ENCODE assay signal across 28 cellular contexts in genomic region chr13:30181856-30182651, GRCh38.
DNase-seq lines count a peak whose midpoint lies in the region; ATAC-seq and TF ChIP-seq lines count a peak whose summit lies in the region.
"Had no signal": no experiment of that assay in that cellular context is flagged by ENCODE, and none has a peak within 500 bp of the region (broad histone marks: within the 10 kb centered on the region; RNA-seq: fewer than 3 reads in every experiment).

No MANE protein-coding gene starts in this region.

- peak; percentile 86 for ATAC-seq in WTC11
- ATAC-seq in activated T-cell treated with anti-CD3 and anti-CD28 coated beads, Interleukin-2, amount 50 U/mL, for 72 hours (replicated peaks in 1 of 2): no peak
- ATAC-seq: A549; activated CD4-positive, CD25-positive, alpha-beta regulatory T cell treated with anti-CD3 and anti-CD28 coated beads, Interleukin-2, amount 50 U/mL, for 24 hours; activated CD8-positive, alpha-beta T cell treated with anti-CD3 and anti-CD28 coated beads for 36 hours; activated naive CD4-positive, alpha-beta T cell treated with anti-CD3 and anti-CD28 coated beads, Interleukin-2, amount 50 U/mL, for 72 hours; left colon had no signal

- H3K27ac Mint-ChIP-seq in WTC11: no peak overlapping the region
- peak overlapping the region in 2 of 8 donors; percentile 30 to 61 for H3K27ac Mint-ChIP-seq in CD8-positive, alpha-beta memory T cell
- no peak overlapping the region for H3K27ac Mint-ChIP-seq in activated T-cell treated with anti-CD3 and anti-CD28 coated beads, Interleukin-2, amount 50 U/mL, for 72 hours
- H3K27ac Mint-ChIP-seq: activated CD8-positive, alpha-beta T cell treated with anti-CD3 and anti-CD28 coated beads for 36 hours; activated naive CD4-positive, alpha-beta T cell treated with anti-CD3 and anti-CD28 coated beads, Interleukin-2, amount 50 U/mL, for 72 hours; CD4-positive, alpha-beta memory T cell; memory B cell had no signal

- peaks cover 14% of the 10 kb centered on the region for H3K9me3 Mint-ChIP-seq in WTC11
- peaks cover 0 to 4% (median 0%) of the 10 kb centered on the region in 5 donors for H3K9me3 Mint-ChIP-seq in CD8-positive, alpha-beta memory T cell
- peaks cover 1 to 3% of the 10 kb centered on the region in 2 donors for H3K9me3 Mint-ChIP-seq in activated T-cell treated with anti-CD3 and anti-CD28 coated beads, Interleukin-2, amount 50 U/mL, for 72 hours
- H3K9me3 Mint-ChIP-seq: activated naive CD4-positive, alpha-beta T cell treated with anti-CD3 and anti-CD28 coated beads, Interleukin-2, amount 50 U/mL, for 72 hours had no signal

- no peaks in the 10 kb centered on the region for H3K27me3 Mint-ChIP-seq in WTC11 (ENCODE audit: low read depth)
- H3K27me3 Mint-ChIP-seq in CD8-positive, alpha-beta memory T cell: no peaks in the 10 kb centered on the region
- no peaks in the 10 kb centered on the region for H3K27me3 Mint-ChIP-seq in activated T-cell treated with anti-CD3 and anti-CD28 coated beads, Interleukin-2, amount 50 U/mL, for 72 hours (ENCODE audit: low read depth)
- H3K27me3 Mint-ChIP-seq: activated CD8-positive, alpha-beta T cell treated with anti-CD3 and anti-CD28 coated beads for 36 hours; CD4-positive, alpha-beta memory T cell; memory B cell had no signal

- TF ChIP-seq CTCF in WTC11 (IDR thresholded peaks at IDR 0.05): no peak

- H3K4me3 ChIP-seq in HUES48 (ENCODE audit: low read depth, low read length): no peak overlapping the region
- no peak overlapping the region for H3K4me3 ChIP-seq in CD8-positive, alpha-beta memory T cell (ENCODE audit: low read length)
- H3K4me3 ChIP-seq: A549, colonic mucosa, SJSA1, stomach, thyroid gland, vagina had no signal

- H3K9ac ChIP-seq in HUES48 (ENCODE audit: low read depth, low read length): no peak overlapping the region

- H3K27ac ChIP-seq in HUES48 (ENCODE audit: low read depth, low read length): peak overlapping the region; percentile 73
- H3K27ac ChIP-seq in CD8-positive, alpha-beta memory T cell (ENCODE audit: low read depth, low read length): no peak overlapping the region
- H3K27ac ChIP-seq: A549, colonic mucosa, SJSA1, stomach, thyroid gland, vagina had no signal

- POLR2A ChIA-PET in WTC11 (lab: Charles Lee): no interaction called here
- POLR2A ChIA-PET in CD8-positive, alpha-beta memory T cell (lab: Charles Lee): no interaction called here

- DNase-seq in ELF-1 (ENCODE audit: low read depth, low spot score) (peak; percentile 84), WTC11 (ENCODE audit: low spot score) (no peak), islet precursor cell (peak; percentile 78), hepatic stellate cell (ENCODE audit: low spot score) (no peak), LoVo (ENCODE audit: low spot score) (no peak)
- no peak for DNase-seq in CD8-positive, alpha-beta memory T cell
- no peak for DNase-seq in activated T-cell treated with anti-CD3 and anti-CD28 coated beads, Interleukin-2, amount 50 U/mL, for 72 hours
- DNase-seq: activated CD8-positive, alpha-beta T cell treated with anti-CD3 and anti-CD28 coated beads for 36 hours; anterior cingulate cortex; CD4-positive, alpha-beta memory T cell; colonic mucosa; DMS153; effector CD8-positive, alpha-beta T cell; glutamatergic neuron; Karpas-422; left colon; NCI-H1048; NCI-H187; NCI-H526 treated with DMSO at 0.1 percent for 48 hours; stomach; thyroid gland had no signal

- H3K27me3 ChIP-seq in HUES48 (ENCODE audit: control insufficient read depth, insufficient read depth, low read length): no peaks in the 10 kb centered on the region
- H3K27me3 ChIP-seq in CD8-positive, alpha-beta memory T cell (ENCODE audit: insufficient read depth, low read length, poor library complexity, severe bottlenecking): no peaks in the 10 kb centered on the region
- H3K27me3 ChIP-seq: colonic mucosa, SJSA1, stomach, thyroid gland, vagina had no signal

- no peaks in the 10 kb centered on the region for H3K36me3 ChIP-seq in HUES48 (ENCODE audit: control insufficient read depth, insufficient read depth, low read length)
- H3K36me3 ChIP-seq in CD8-positive, alpha-beta memory T cell (ENCODE audit: insufficient read depth, low read length): no peaks in the 10 kb centered on the region
- H3K36me3 ChIP-seq: colonic mucosa, SJSA1, stomach, thyroid gland, vagina had no signal

- 0 out of 2 replicates have a peak, but pooled peaks cover 6% of the 10 kb centered on the region for H3K4me1 ChIP-seq in HUES48 (ENCODE audit: control insufficient read depth, insufficient read depth, low read length)
- no peaks in the 10 kb centered on the region for H3K4me1 ChIP-seq in CD8-positive, alpha-beta memory T cell (ENCODE audit: insufficient read depth, low read length)
- H3K4me1 ChIP-seq: A549, colonic mucosa, SJSA1, stomach had no signal

- peaks cover 30% of the 10 kb centered on the region for H3K4me1 Mint-ChIP-seq in WTC11
- H3K4me1 Mint-ChIP-seq in CD8-positive, alpha-beta memory T cell: no peaks in the 10 kb centered on the region
- peaks cover 8% of the 10 kb centered on the region for H3K4me1 Mint-ChIP-seq in activated T-cell treated with anti-CD3 and anti-CD28 coated beads, Interleukin-2, amount 50 U/mL, for 72 hours (ENCODE audit: low read depth)

- H3K9me3 ChIP-seq in HUES48 (ENCODE audit: control insufficient read depth, insufficient read depth, low read length): no peaks in the 10 kb centered on the region
- no peaks in the 10 kb centered on the region for H3K9me3 ChIP-seq in CD8-positive, alpha-beta memory T cell (ENCODE audit: low read length)
- H3K9me3 ChIP-seq: A549, colonic mucosa, SJSA1, stomach, thyroid gland, vagina had no signal

- H3K4me3 Mint-ChIP-seq in WTC11: no peak overlapping the region
- no peak overlapping the region for H3K4me3 Mint-ChIP-seq in CD8-positive, alpha-beta memory T cell
- no peak overlapping the region for H3K4me3 Mint-ChIP-seq in activated T-cell treated with anti-CD3 and anti-CD28 coated beads, Interleukin-2, amount 50 U/mL, for 72 hours
- H3K4me3 Mint-ChIP-seq: activated CD8-positive, alpha-beta T cell treated with anti-CD3 and anti-CD28 coated beads for 36 hours; CD4-positive, alpha-beta memory T cell; memory B cell had no signal

- H3K36me3 Mint-ChIP-seq in WTC11: 0 out of 2 replicates have a peak, but pooled peaks cover 2% of the 10 kb centered on the region
- peaks cover 0 to 3% (median 0%) of the 10 kb centered on the region in 3 donors for H3K36me3 Mint-ChIP-seq in CD8-positive, alpha-beta memory T cell
- H3K36me3 Mint-ChIP-seq in activated T-cell treated with anti-CD3 and anti-CD28 coated beads, Interleukin-2, amount 50 U/mL, for 72 hours (ENCODE audit: insufficient read depth in 2 of 2): peaks cover 4 to 5% of the 10 kb centered on the region in 2 donors

- CTCF ChIA-PET in WTC11 (lab: Charles Lee): no interaction called here
- CTCF ChIA-PET in CD8-positive, alpha-beta memory T cell (lab: Charles Lee): no interaction called here

TF ChIP-seq in WTC11, 78 proteins besides CTCF, POLR2A, EP300 and RAD21:
- TF ChIP-seq KAT7 (CRISPR knock-in tag; IDR thresholded peaks at IDR 0.05; ENCODE audit: borderline replicate concordance): no peak
- TF ChIP-seq EMX1 (CRISPR knock-in tag; IDR thresholded peaks at IDR 0.05): peak; percentile 89
- TF ChIP-seq ZNF532 (CRISPR knock-in tag; IDR thresholded peaks at IDR 0.05; ENCODE audit: borderline replicate concordance): peak; percentile 90
- TF ChIP-seq ERG (CRISPR knock-in tag; IDR thresholded peaks at IDR 0.05): 0 out of 2 replicates have a peak, but pooled peaks have one; percentile 35
- no peak for TF ChIP-seq RELA (CRISPR knock-in tag; IDR thresholded peaks at IDR 0.05; ENCODE audit: borderline replicate concordance)
- TF ChIP-seq NFATC4 (CRISPR knock-in tag; IDR thresholded peaks at IDR 0.05): peak; percentile 82; the same call in 1 of the 2 replicates
- TF ChIP-seq ZNF671 (CRISPR knock-in tag; IDR thresholded peaks at IDR 0.05): peak; percentile 60; the same call in 1 of the 2 replicates
- 0 out of 2 replicates have a peak, but pooled peaks have one; percentile 45 for TF ChIP-seq JAZF1 (CRISPR knock-in tag; IDR thresholded peaks at IDR 0.05)

Comparison
In these comparisons a context has a peak if more than half of its experiments do, and no peak if none do; other contexts are left out.
1. DNase-seq: peak in ELF-1 (single experiment) and islet precursor cell (single experiment); none in WTC11 (single experiment), hepatic stellate cell (single experiment), CD8-positive, alpha-beta memory T cell (0 of 5), LoVo (single experiment) and activated T-cell treated with anti-CD3 and anti-CD28 coated beads, Interleukin-2, amount 50 U/mL, for 72 hours (0 of 2).